ENCODE assay signal across 10 cellular contexts in genomic region chr3:112289011-112289410, GRCh38. TPM values are rescaled to one million over a fixed set of nuclear protein-coding genes. Genes with fewer than 3 reads are reported as not detected.
"Had no signal": no experiment of that assay in that cellular context is flagged by ENCODE, and none has a peak within 500 bp of the region (broad histone marks: within the 10 kb centered on the region; RNA-seq: fewer than 3 reads in every experiment).

No MANE protein-coding gene starts in this region.

- H3K36me3 Mint-ChIP-seq: IgD-negative memory B cell had no signal

- DNase-seq: GM23248, H9, HCEC 1CT, KBM-7 had no signal

- H3K4me3 Mint-ChIP-seq: H9, IgD-negative memory B cell had no signal

- H3K27ac ChIP-seq: GM23248, HL-60, KMS-11 had no signal

- H3K4me3 ChIP-seq: GM23248 had no signal

- H3K4me2 ChIP-seq: KMS-11 had no signal

- H2AFZ ChIP-seq: GM23248 had no signal

- H3K27ac Mint-ChIP-seq: H9, IgD-negative memory B cell had no signal

- H3K9me3 Mint-ChIP-seq: IgD-negative memory B cell had no signal

- ATAC-seq: HepG2 had no signal

- FAIRE-seq: H54, HepG2 had no signal

- H3K27me3 Mint-ChIP-seq: IgD-negative memory B cell had no signal

RNA-seq across cellular contexts. Expression of gene SLC9C1, which starts 5.0 kb away (rescaled TPM):
- total RNA-seq: GM23248, HepG2, HT1080 had no signal
- polyA plus RNA-seq: GM23248, HepG2, IgD-negative memory B cell had no signal

RNA-seq across cellular contexts. Expression of gene CD200, which starts 43.9 kb away (rescaled TPM):
- total RNA-seq: GM23248, HepG2, HT1080 had no signal
- polyA plus RNA-seq: HepG2 had no signal
